In genomic region chr19:43668406-43669158, GRCh38 we compare ENCODE assay signal across 1 cellular context.
TF ChIP-seq lines count a peak whose summit lies in the region.

No MANE protein-coding gene starts in this region.

TF ChIP-seq in HEK293, 187 proteins besides CTCF, POLR2A, EP300 and RAD21 (continued from another document):
- TF ChIP-seq, protein P1, sequence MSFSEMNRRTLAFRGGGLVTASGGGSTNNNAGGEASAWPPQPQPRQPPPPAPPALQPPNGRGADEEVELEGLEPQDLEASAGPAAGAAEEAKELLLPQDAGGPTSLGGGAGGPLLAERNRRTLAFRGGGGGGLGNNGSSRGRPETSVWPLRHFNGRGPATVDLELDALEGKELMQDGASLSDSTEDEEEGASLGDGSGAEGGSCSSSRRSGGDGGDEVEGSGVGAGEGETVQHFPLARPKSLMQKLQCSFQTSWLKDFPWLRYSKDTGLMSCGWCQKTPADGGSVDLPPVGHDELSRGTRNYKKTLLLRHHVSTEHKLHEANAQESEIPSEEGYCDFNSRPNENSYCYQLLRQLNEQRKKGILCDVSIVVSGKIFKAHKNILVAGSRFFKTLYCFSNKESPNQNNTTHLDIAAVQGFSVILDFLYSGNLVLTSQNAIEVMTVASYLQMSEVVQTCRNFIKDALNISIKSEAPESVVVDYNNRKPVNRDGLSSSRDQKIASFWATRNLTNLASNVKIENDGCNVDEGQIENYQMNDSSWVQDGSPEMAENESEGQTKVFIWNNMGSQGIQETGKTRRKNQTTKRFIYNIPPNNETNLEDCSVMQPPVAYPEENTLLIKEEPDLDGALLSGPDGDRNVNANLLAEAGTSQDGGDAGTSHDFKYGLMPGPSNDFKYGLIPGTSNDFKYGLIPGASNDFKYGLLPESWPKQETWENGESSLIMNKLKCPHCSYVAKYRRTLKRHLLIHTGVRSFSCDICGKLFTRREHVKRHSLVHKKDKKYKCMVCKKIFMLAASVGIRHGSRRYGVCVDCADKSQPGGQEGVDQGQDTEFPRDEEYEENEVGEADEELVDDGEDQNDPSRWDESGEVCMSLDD (tag by site-specific recombination; IDR thresholded peaks at IDR 0.05): peak; percentile 99
- TF ChIP-seq OSR2 (tag by site-specific recombination; IDR thresholded peaks at IDR 0.05): no peak
- TF ChIP-seq IKZF3 (tag by site-specific recombination; IDR thresholded peaks at IDR 0.05): peak; percentile 100
- TF ChIP-seq, protein P2, sequence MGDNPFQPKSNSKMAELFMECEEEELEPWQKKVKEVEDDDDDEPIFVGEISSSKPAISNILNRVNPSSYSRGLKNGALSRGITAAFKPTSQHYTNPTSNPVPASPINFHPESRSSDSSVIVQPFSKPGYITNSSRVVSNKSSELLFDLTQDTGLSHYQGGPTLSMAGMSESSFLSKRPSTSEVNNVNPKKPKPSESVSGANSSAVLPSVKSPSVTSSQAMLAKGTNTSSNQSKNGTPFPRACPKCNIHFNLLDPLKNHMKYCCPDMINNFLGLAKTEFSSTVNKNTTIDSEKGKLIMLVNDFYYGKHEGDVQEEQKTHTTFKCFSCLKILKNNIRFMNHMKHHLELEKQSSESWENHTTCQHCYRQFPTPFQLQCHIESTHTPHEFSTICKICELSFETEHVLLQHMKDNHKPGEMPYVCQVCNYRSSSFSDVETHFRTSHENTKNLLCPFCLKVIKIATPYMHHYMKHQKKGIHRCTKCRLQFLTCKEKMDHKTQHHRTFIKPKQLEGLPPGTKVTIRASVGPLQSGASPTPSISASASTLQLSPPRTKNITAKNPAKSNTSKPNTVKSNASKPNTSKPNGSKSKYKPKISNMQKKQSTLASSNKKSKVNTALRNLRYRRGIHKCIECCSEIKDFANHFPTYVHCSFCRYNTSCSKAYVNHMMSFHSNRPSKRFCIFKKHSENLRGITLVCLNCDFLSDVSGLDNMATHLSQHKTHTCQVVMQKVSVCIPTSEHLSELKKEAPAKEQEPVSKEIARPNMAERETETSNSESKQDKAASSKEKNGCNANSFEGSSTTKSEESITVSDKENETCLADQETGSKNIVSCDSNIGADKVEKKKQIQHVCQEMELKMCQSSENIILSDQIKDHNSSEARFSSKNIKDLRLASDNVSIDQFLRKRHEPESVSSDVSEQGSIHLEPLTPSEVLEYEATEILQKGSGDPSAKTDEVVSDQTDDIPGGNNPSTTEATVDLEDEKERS (tag by site-specific recombination; IDR thresholded peaks at IDR 0.05): no peak
- no peak for TF ChIP-seq TRIM28 (IDR thresholded peaks at IDR 0.05; ENCODE audit: borderline replicate concordance, low read length)
- TF ChIP-seq, protein P3, sequence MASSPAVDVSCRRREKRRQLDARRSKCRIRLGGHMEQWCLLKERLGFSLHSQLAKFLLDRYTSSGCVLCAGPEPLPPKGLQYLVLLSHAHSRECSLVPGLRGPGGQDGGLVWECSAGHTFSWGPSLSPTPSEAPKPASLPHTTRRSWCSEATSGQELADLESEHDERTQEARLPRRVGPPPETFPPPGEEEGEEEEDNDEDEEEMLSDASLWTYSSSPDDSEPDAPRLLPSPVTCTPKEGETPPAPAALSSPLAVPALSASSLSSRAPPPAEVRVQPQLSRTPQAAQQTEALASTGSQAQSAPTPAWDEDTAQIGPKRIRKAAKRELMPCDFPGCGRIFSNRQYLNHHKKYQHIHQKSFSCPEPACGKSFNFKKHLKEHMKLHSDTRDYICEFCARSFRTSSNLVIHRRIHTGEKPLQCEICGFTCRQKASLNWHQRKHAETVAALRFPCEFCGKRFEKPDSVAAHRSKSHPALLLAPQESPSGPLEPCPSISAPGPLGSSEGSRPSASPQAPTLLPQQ (tag by site-specific recombination; IDR thresholded peaks at IDR 0.05): no peak
- peak; percentile 95 for TF ChIP-seq ZNF600 (tag by site-specific recombination; IDR thresholded peaks at IDR 0.05)
- TF ChIP-seq ZNF555 (tag by site-specific recombination; conservative IDR thresholded peaks at IDR 0.05): no peak
- TF ChIP-seq ZNF660 (tag by site-specific recombination; IDR thresholded peaks at IDR 0.05): peak; percentile 71; the same call in 1 of the 2 replicates
- no peak for TF ChIP-seq ZNF785 (tag by site-specific recombination; IDR thresholded peaks at IDR 0.05)
- no peak for TF ChIP-seq PBX3 (CRISPR knock-in tag; IDR thresholded peaks at IDR 0.05)
- no peak for TF ChIP-seq ZSCAN4 (tag by site-specific recombination; IDR thresholded peaks at IDR 0.05)
- no peak for TF ChIP-seq ZNF324 (tag by site-specific recombination; IDR thresholded peaks at IDR 0.05)
- TF ChIP-seq, protein P4, sequence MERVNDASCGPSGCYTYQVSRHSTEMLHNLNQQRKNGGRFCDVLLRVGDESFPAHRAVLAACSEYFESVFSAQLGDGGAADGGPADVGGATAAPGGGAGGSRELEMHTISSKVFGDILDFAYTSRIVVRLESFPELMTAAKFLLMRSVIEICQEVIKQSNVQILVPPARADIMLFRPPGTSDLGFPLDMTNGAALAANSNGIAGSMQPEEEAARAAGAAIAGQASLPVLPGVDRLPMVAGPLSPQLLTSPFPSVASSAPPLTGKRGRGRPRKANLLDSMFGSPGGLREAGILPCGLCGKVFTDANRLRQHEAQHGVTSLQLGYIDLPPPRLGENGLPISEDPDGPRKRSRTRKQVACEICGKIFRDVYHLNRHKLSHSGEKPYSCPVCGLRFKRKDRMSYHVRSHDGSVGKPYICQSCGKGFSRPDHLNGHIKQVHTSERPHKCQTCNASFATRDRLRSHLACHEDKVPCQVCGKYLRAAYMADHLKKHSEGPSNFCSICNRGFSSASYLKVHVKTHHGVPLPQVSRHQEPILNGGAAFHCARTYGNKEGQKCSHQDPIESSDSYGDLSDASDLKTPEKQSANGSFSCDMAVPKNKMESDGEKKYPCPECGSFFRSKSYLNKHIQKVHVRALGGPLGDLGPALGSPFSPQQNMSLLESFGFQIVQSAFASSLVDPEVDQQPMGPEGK (tag by site-specific recombination; IDR thresholded peaks at IDR 0.05): peak; percentile 65
- TF ChIP-seq ZNF629 (tag by site-specific recombination; IDR thresholded peaks at IDR 0.05): peak; percentile 64
